In genomic region chr19:42188665-42189064, GRCh38 we compare ENCODE assay signal across 2 cellular contexts.
TF ChIP-seq lines count a peak whose summit lies in the region.

No MANE protein-coding gene starts in this region.

TF ChIP-seq in HEK293, 187 proteins besides CTCF, POLR2A, EP300 and RAD21:
- TF ChIP-seq GFI1B (tag by site-specific recombination; IDR thresholded peaks at IDR 0.05) (no peak), ZNF692 (tag by site-specific recombination; IDR thresholded peaks at IDR 0.05) (no peak), ZNF223 (tag by site-specific recombination; IDR thresholded peaks at IDR 0.05) (no peak), ZNF394 (tag by site-specific recombination; IDR thresholded peaks at IDR 0.05; ENCODE audit: borderline replicate concordance) (no peak), ZNF140 (tag by site-specific recombination; IDR thresholded peaks at IDR 0.05) (no peak), ZNF175 (tag by site-specific recombination; IDR thresholded peaks at IDR 0.05) (no peak), KLF17 (tag by site-specific recombination; IDR thresholded peaks at IDR 0.05) (no peak), OVOL3 (tag by site-specific recombination; IDR thresholded peaks at IDR 0.05) (no peak), ZNF398 (tag by site-specific recombination; IDR thresholded peaks at IDR 0.05) (0 out of 2 replicates have a peak, but pooled peaks have one; percentile 14), ZNF248 (tag by site-specific recombination; IDR thresholded peaks at IDR 0.05) (no peak), ZNF670 (tag by site-specific recombination; IDR thresholded peaks at IDR 0.05; ENCODE audit: low read depth) (no peak), ATF2 (tag by site-specific recombination; IDR thresholded peaks at IDR 0.05; ENCODE audit: low read depth) (no peak), PRDM1 (tag by site-specific recombination; IDR thresholded peaks at IDR 0.05) (peak; percentile 96), PRDM2 (tag by site-specific recombination; IDR thresholded peaks at IDR 0.05; ENCODE audit: borderline replicate concordance) (no peak), ZNF366 (tag by site-specific recombination; conservative IDR thresholded peaks at IDR 0.05) (peak; percentile 98)

TF ChIP-seq in K562, 482 proteins besides CTCF, POLR2A, EP300 and RAD21:
- TF ChIP-seq ZNF512 (tag; IDR thresholded peaks at IDR 0.05) (peak; percentile 97), HMG20A (CRISPR knock-in tag; conservative IDR thresholded peaks at IDR 0.05) (no peak), ZNF766 (CRISPR knock-in tag; conservative IDR thresholded peaks at IDR 0.05) (0 out of 2 replicates have a peak, but pooled peaks have one; percentile 14), CHCHD3 (CRISPR knock-in tag; IDR thresholded peaks at IDR 0.05) (no peak), TEAD2 (tag; IDR thresholded peaks at IDR 0.05) (no peak)
